In the genomic region with DNA sequence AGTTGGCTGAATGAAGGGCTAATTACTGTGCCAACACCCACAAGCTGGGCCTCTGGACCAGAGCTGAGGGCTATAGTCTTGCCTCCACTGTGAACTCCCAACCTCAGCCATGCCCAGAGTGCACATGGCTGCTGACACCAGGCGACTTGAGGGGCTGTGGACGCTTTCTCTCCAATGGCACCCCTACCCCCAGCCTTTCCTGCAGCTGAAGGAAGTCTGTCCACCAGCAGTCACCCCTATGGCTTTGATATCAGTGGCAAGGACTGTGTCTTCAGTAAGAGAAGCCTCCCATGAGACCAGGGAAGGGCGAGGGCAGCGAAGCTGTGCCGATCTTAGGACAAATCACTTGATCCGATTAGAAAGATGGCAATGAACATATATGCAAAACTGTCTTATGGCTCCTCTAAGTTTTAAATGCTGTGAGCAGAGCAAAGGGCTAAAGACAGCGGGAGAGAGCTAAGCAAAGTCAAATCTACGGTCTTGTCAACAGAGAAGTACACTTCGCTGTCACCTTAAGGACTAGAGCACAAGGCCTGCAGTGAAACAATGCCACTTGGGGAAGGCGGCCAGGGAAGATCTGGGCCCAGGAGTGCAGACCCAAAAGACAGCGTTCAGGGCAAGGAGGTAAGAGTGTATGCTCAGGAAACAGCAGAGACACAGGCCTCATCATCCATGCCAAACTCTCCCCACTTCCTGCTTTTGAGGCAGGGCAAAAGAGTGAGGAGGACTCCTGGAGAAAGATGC, we compare ENCODE assay signal across 10 cellular contexts. TPM values are rescaled to one million over a fixed set of nuclear protein-coding genes. Genes with fewer than 3 reads are reported as not detected.
A peak's percentile ranks its signal among the peaks of the same experiment; 100 is the strongest.
DNase-seq lines count a peak whose midpoint lies in the region; ATAC-seq and TF ChIP-seq lines count a peak whose summit lies in the region.
"Had no signal": no experiment of that assay in that cellular context is flagged by ENCODE, and none has a peak within 500 bp of the region (broad histone marks: within the 10 kb centered on the region; RNA-seq: fewer than 3 reads in every experiment).

No MANE protein-coding gene starts in this region.

- intact Hi-C loops in activated CD4-positive, alpha-beta memory T cell treated with anti-CD3 and anti-CD28 coated beads for 36 hours (cut with micrococcal nuclease) = loop anchor here (10.0 kb wide), 1 partner anchor 232 kb away; the partner anchor contains the start of gene PAIP2B

- H3K9me3 Mint-ChIP-seq in activated T-cell treated with anti-CD3 and anti-CD28 coated beads, Interleukin-2, amount 50 U/mL, for 4 hours = no peaks in the 10 kb centered on the region
- H3K9me3 Mint-ChIP-seq in activated CD4-positive, alpha-beta memory T cell treated with anti-CD3 and anti-CD28 coated beads for 36 hours = no peaks in the 10 kb centered on the region

- peaks cover 13 to 38% of the 10 kb centered on the region in 2 donors for H3K4me1 ChIP-seq in thoracic aorta (ENCODE audit: control insufficient read depth in 1 of 2, low read depth in 2 of 2)

- H3K27me3 Mint-ChIP-seq in activated T-cell treated with anti-CD3 and anti-CD28 coated beads, Interleukin-2, amount 50 U/mL, for 4 hours (ENCODE audit: low read depth) = no peaks in the 10 kb centered on the region
- H3K27me3 Mint-ChIP-seq in activated CD4-positive, alpha-beta memory T cell treated with anti-CD3 and anti-CD28 coated beads for 36 hours = no peaks in the 10 kb centered on the region

- peaks cover 25% of the 10 kb centered on the region for H3K36me3 ChIP-seq in thoracic aorta

- TF ChIP-seq CTCF in thoracic aorta (IDR thresholded peaks at IDR 0.05) = no peak

- peak overlapping the region; percentile 17; the same call in 1 of the 2 replicates for H3K4me3 ChIP-seq in iPS-18c (ENCODE audit: insufficient read depth, low read depth, low read length)
- peak overlapping the region; percentile 94 for H3K4me3 ChIP-seq in thoracic aorta

- H3K27me3 ChIP-seq in thoracic aorta (replicated peaks; ENCODE audit: insufficient read depth) = no peaks in the 10 kb centered on the region
- H3K27me3 ChIP-seq: right lobe of liver had no signal

- ATAC-seq in activated T-cell treated with anti-CD3 and anti-CD28 coated beads, Interleukin-2, amount 50 U/mL, for 4 hours = no peak
- ATAC-seq in thoracic aorta (ENCODE audit: insufficient number of reproducible peaks, low FRiP score, low read depth) (no peak), HG03097 (IDR thresholded peaks at IDR 0.05; ENCODE audit: low FRiP score, unreplicated experiment) (no peak)

- H3K9me3 ChIP-seq in iPS-18c (ENCODE audit: control insufficient read depth, insufficient read depth, low read length) = no peaks in the 10 kb centered on the region
- no peaks in the 10 kb centered on the region for H3K9me3 ChIP-seq in thoracic aorta
- H3K9me3 ChIP-seq: right lobe of liver had no signal

- H3K27ac ChIP-seq in thoracic aorta = no peak overlapping the region
- H3K27ac ChIP-seq: right lobe of liver had no signal

- POLR2A ChIA-PET in activated CD4-positive, alpha-beta memory T cell treated with anti-CD3 and anti-CD28 coated beads for 36 hours (lab: Charles Lee) = no interaction called here

- peaks cover 24% of the 10 kb centered on the region for H3K4me1 Mint-ChIP-seq in activated T-cell treated with anti-CD3 and anti-CD28 coated beads, Interleukin-2, amount 50 U/mL, for 4 hours (ENCODE audit: low read depth)
- peaks cover 31% of the 10 kb centered on the region for H3K4me1 Mint-ChIP-seq in activated CD4-positive, alpha-beta memory T cell treated with anti-CD3 and anti-CD28 coated beads for 36 hours (ENCODE audit: low read depth)

- peak overlapping the region; percentile 91 for H3K27ac Mint-ChIP-seq in activated CD4-positive, alpha-beta memory T cell treated with anti-CD3 and anti-CD28 coated beads for 36 hours

- CTCF ChIA-PET in activated CD4-positive, alpha-beta memory T cell treated with anti-CD3 and anti-CD28 coated beads for 36 hours (lab: Charles Lee) = interaction anchor here (0.8 to 2.5 kb wide), 4 partner anchors 8 to 121 kb away, joined by 3 to 15 read pairs (median 6); no protein-coding TSS in a partner anchor

- H3K4me3 Mint-ChIP-seq in activated T-cell treated with anti-CD3 and anti-CD28 coated beads, Interleukin-2, amount 50 U/mL, for 4 hours = peak overlapping the region; percentile 99
- peak overlapping the region; percentile 93 for H3K4me3 Mint-ChIP-seq in activated CD4-positive, alpha-beta memory T cell treated with anti-CD3 and anti-CD28 coated beads for 36 hours

- peaks cover 16% of the 10 kb centered on the region for H3K36me3 Mint-ChIP-seq in activated T-cell treated with anti-CD3 and anti-CD28 coated beads, Interleukin-2, amount 50 U/mL, for 4 hours (ENCODE audit: insufficient read depth)
- peaks cover 18% of the 10 kb centered on the region for H3K36me3 Mint-ChIP-seq in activated CD4-positive, alpha-beta memory T cell treated with anti-CD3 and anti-CD28 coated beads for 36 hours

- no peak for DNase-seq in activated T-cell treated with anti-CD3 and anti-CD28 coated beads, Interleukin-2, amount 50 U/mL, for 4 hours
- no peak for DNase-seq in activated T-cell treated with anti-CD3 and anti-CD28 coated beads for 4 hours
- no peak for DNase-seq in activated CD4-positive, alpha-beta memory T cell treated with anti-CD3 and anti-CD28 coated beads for 36 hours
- no peak for DNase-seq in thoracic aorta (ENCODE audit: low spot score)
- DNase-seq in D341Med (ENCODE audit: low spot score) = no peak
- no peak for DNase-seq in stimulated activated CD4-positive, alpha-beta T cell treated with anti-CD3 and anti-CD28 coated beads, Interleukin-15, amount 100 ng/mL, for 24 hours
- DNase-seq: DMS53 had no signal

RNA-seq across cellular contexts. Expression of gene TEX261, which starts 1.6 kb away (rescaled TPM):
- total RNA-seq in activated T-cell treated with anti-CD3 and anti-CD28 coated beads, Interleukin-2, amount 50 U/mL, for 4 hours = 10 to 100 TPM; 78.6 to 89.6 (median 79.5) TPM
- total RNA-seq in activated CD4-positive, alpha-beta memory T cell treated with anti-CD3 and anti-CD28 coated beads for 36 hours = 10 to 100 TPM; 29.0 to 29.9 TPM
- total RNA-seq in thoracic aorta = 10 to 100 TPM; 35.9 to 45.1 TPM

RNA-seq across cellular contexts. Expression of gene ANKRD53, which starts 14.7 kb away (rescaled TPM):
- total RNA-seq in activated T-cell treated with anti-CD3 and anti-CD28 coated beads, Interleukin-2, amount 50 U/mL, for 4 hours = not detected
- not detected for total RNA-seq in activated CD4-positive, alpha-beta memory T cell treated with anti-CD3 and anti-CD28 coated beads for 36 hours
- 1 to 10 TPM in 1 of 2 donors, under 1 TPM in 1; 0.49 to 4.6 TPM for total RNA-seq in thoracic aorta

RNA-seq across cellular contexts. Expression of gene ATP6V1B1, which starts 57.4 kb away (rescaled TPM):
- total RNA-seq in activated T-cell treated with anti-CD3 and anti-CD28 coated beads, Interleukin-2, amount 50 U/mL, for 4 hours = not detected
- not detected for total RNA-seq in activated CD4-positive, alpha-beta memory T cell treated with anti-CD3 and anti-CD28 coated beads for 36 hours
- total RNA-seq in thoracic aorta = 1 to 10 TPM; 1.4 to 4.4 TPM
